In the genomic region with DNA sequence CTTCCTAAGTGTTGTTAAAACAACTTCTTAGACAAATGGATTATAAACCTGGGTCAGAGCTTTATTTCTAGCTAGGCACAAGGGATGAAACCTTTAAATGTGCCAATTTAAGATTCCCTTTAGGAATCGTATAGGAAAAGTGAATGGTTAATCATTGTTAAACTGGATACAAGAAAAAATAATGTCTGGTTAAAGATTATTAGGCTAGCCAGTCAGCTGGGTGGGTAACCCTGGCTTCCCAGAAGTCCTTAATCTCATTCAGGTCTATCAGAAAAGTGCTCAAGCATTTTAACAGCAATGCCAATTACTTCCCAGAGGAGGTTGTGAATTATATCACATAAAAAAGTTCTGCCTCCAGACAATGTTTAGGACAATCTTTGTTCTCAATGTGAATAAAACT, we compare ENCODE assay signal across 26 cellular contexts.
"Had no signal": no experiment of that assay in that cellular context is flagged by ENCODE, and none has a peak within 500 bp of the region (broad histone marks: within the 10 kb centered on the region; RNA-seq: fewer than 3 reads in every experiment).

No MANE protein-coding gene starts in this region.

- DNase-seq: activated CD4-positive, alpha-beta T cell treated with anti-CD3 and anti-CD28 coated beads for 4 hours; activated CD4-positive, alpha-beta T cell treated with anti-CD3 and anti-CD28 coated beads, Interleukin-2, amount 50 U/mL, for 4 hours; activated naive CD4-positive, alpha-beta T cell treated with Interleukin-2 at 50 U/mL for 16 hours; activated T-cell treated with anti-CD3 and anti-CD28 coated beads for 4 hours; activated T-cell treated with anti-CD3 and anti-CD28 coated beads, Interleukin-2, amount 50 U/mL, for 72 hours; anterior cingulate cortex; dermis blood vessel endothelial cell; effector CD8-positive, alpha-beta T cell; glutamatergic neuron; islet precursor cell; left ventricle myocardium inferior; mucosa of descending colon; retina; stimulated activated CD4-positive, alpha-beta T cell treated with anti-CD3 and anti-CD28 coated beads, Interleukin-4, amount 100 ng/mL, for 24 hours; stimulated activated naive CD8-positive, alpha-beta T cell treated with anti-CD3 and anti-CD28 coated beads, Interleukin-15, amount 100 ng/mL, for 72 hours; substantia nigra; T-helper 1 cell; upper lobe of left lung had no signal

- FAIRE-seq: bronchial epithelial cell, colon, endometrium, frontal cortex, TTC549 had no signal

- ATAC-seq: activated T-cell treated with anti-CD3 and anti-CD28 coated beads, Interleukin-2, amount 50 U/mL, for 72 hours; mucosa of descending colon; natural killer cell treated with Interleukin-12 subunit alpha and Interleukin-12 subunit beta and Interleukin-15 and Interleukin-18, amount 100 ng/mL, for 72 hours; sciatic nerve; stimulated activated effector memory CD8-positive, alpha-beta T cell treated with anti-CD3 and anti-CD28 coated beads, Interleukin-12 subunit alpha, Interleukin-12 subunit beta, amount 100 ng/mL, for 72 hours; stimulated activated naive CD8-positive, alpha-beta T cell treated with anti-CD3 and anti-CD28 coated beads, Interleukin-15, amount 100 ng/mL, for 72 hours had no signal
